In the genomic region with DNA sequence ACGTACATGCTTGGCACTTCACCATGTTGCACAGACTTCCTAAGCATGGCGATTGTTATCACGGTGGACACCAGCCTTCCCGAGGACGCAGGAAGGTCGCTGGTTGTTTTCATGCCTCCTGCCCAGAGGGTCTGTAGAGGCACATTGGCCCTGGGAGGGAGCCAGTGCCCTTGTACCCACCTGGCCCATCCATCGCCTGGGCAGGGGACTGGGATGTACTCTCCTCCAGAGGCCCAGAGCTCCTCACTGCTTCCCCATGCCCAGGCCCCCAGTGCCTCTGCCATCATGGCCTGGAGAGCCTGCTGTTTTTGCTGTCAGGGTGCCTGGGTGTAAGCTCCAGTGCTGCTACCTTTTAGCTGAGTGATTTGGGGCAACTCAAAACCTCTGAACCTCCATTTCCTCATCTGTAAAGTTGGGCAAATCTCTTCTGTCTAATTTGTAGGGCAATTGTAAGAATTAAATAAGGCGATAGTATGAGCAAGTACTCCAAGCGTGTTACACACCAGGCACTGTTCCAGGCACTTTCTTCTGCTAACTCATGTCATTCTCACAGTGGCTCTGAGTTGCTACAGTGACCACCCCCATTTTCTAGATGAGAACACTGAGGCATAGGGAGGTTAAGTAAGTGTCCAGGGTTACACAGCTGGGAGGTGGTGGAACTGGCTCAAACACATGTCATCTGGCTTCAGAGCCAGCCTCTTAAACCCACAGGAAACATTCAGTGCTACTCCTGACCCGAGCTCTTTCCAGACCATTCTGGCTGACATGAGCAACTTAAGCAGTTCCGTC, we compare ENCODE assay signal across 26 cellular contexts.
"Had no signal": no experiment of that assay in that cellular context is flagged by ENCODE, and none has a peak within 500 bp of the region (broad histone marks: within the 10 kb centered on the region; RNA-seq: fewer than 3 reads in every experiment).

No MANE protein-coding gene starts in this region.

- H3K9me3 Mint-ChIP-seq: activated CD4-positive, alpha-beta memory T cell treated with anti-CD3 and anti-CD28 coated beads, Interleukin-2, amount 10 ng/mL, durations not matched to agents 7 days and 5 days; activated CD4-positive, alpha-beta T cell treated with anti-CD3 and anti-CD28 coated beads, Interleukin-2, amount 10 ng/mL, durations not matched to agents 24 days and 14 days; activated naive CD4-positive, alpha-beta T cell treated with anti-CD3 and anti-CD28 coated beads, Interleukin-2, amount 10 ng/mL, durations not matched to agents 7 days and 5 days; activated T-cell treated with anti-CD3 and anti-CD28 coated beads, Interleukin-2, amount 50 U/mL, for 72 hours; immature natural killer cell; mesothelial cell of epicardium; naive thymus-derived CD8-positive, alpha-beta T cell had no signal

- H3K4me1 Mint-ChIP-seq: activated naive CD4-positive, alpha-beta T cell treated with anti-CD3 and anti-CD28 coated beads, Interleukin-2, amount 10 ng/mL, durations not matched to agents 7 days and 5 days; immature natural killer cell had no signal

- ATAC-seq: activated CD4-positive, CD25-positive, alpha-beta regulatory T cell treated with anti-CD3 and anti-CD28 coated beads, Interleukin-2, amount 50 U/mL, for 24 hours; activated T-cell treated with anti-CD3 and anti-CD28 coated beads, Interleukin-2, amount 50 U/mL, for 72 hours; left lung; naive thymus-derived CD8-positive, alpha-beta T cell; pancreas; sciatic nerve had no signal

- H3K4me3 Mint-ChIP-seq: activated CD4-positive, alpha-beta memory T cell treated with anti-CD3 and anti-CD28 coated beads, Interleukin-2, amount 10 ng/mL, durations not matched to agents 7 days and 5 days; activated CD4-positive, alpha-beta T cell treated with anti-CD3 and anti-CD28 coated beads, Interleukin-2, amount 10 ng/mL, durations not matched to agents 24 days and 14 days; activated naive CD4-positive, alpha-beta T cell treated with anti-CD3 and anti-CD28 coated beads, Interleukin-2, amount 10 ng/mL, durations not matched to agents 7 days and 5 days; activated T-cell treated with anti-CD3 and anti-CD28 coated beads, Interleukin-2, amount 50 U/mL, for 72 hours; immature natural killer cell; mesothelial cell of epicardium; naive thymus-derived CD8-positive, alpha-beta T cell had no signal

- H3K27ac ChIP-seq: cardiac muscle cell, epithelial cell of prostate, left lung, neutrophil, pancreas, vagina had no signal

- H3K27me3 ChIP-seq: cardiac muscle cell, left lung, pancreas, testis, vagina had no signal

- DNase-seq: activated CD4-positive, alpha-beta memory T cell treated with anti-CD3 and anti-CD28 coated beads, Interleukin-2, amount 10 ng/mL, durations not matched to agents 7 days and 5 days; activated CD4-positive, alpha-beta T cell treated with anti-CD3 and anti-CD28 coated beads, Interleukin-2, amount 10 ng/mL, durations not matched to agents 24 days and 14 days; activated effector memory CD4-positive, alpha-beta T cell treated with Interleukin-2 at 50 U/mL for 16 hours; activated naive CD4-positive, alpha-beta T cell treated with anti-CD3 and anti-CD28 coated beads, Interleukin-2, amount 10 ng/mL, durations not matched to agents 7 days and 5 days; activated T-cell treated with anti-CD3 and anti-CD28 coated beads, Interleukin-2, amount 50 U/mL, for 72 hours; amygdala; immature natural killer cell; kidney glomerular epithelial cell; left lung; pancreas; stimulated activated CD4-positive, alpha-beta T cell treated with anti-CD3 and anti-CD28 coated beads, Interleukin-2, amount 100 ng/mL, for 48 hours; stimulated activated CD8-positive, alpha-beta memory T cell treated with anti-CD3 and anti-CD28 coated beads, Interleukin-4, amount 100 ng/mL, for 48 hours; stimulated activated naive CD4-positive, alpha-beta T cell; T-helper 2 cell; testis; trophoblast cell had no signal

- H3K9me3 ChIP-seq: left lung, neutrophil, pancreas, testis, vagina had no signal

- H3K4me2 ChIP-seq: smooth muscle cell had no signal

- H3K4me3 ChIP-seq: cardiac muscle cell, left lung, lung, pancreas, smooth muscle cell, testis, vagina had no signal

- H3K36me3 Mint-ChIP-seq: activated naive CD4-positive, alpha-beta T cell treated with anti-CD3 and anti-CD28 coated beads, Interleukin-2, amount 10 ng/mL, durations not matched to agents 7 days and 5 days; immature natural killer cell; mesothelial cell of epicardium; naive thymus-derived CD8-positive, alpha-beta T cell had no signal

- H3K36me3 ChIP-seq: left lung, neutrophil, pancreas, vagina had no signal

- H3K27me3 Mint-ChIP-seq: activated CD4-positive, alpha-beta memory T cell treated with anti-CD3 and anti-CD28 coated beads, Interleukin-2, amount 10 ng/mL, durations not matched to agents 7 days and 5 days had no signal

- H3K27ac Mint-ChIP-seq: activated CD4-positive, alpha-beta memory T cell treated with anti-CD3 and anti-CD28 coated beads, Interleukin-2, amount 10 ng/mL, durations not matched to agents 7 days and 5 days; activated CD4-positive, alpha-beta T cell treated with anti-CD3 and anti-CD28 coated beads, Interleukin-2, amount 10 ng/mL, durations not matched to agents 24 days and 14 days; activated naive CD4-positive, alpha-beta T cell treated with anti-CD3 and anti-CD28 coated beads, Interleukin-2, amount 10 ng/mL, durations not matched to agents 7 days and 5 days; activated T-cell treated with anti-CD3 and anti-CD28 coated beads, Interleukin-2, amount 50 U/mL, for 72 hours; immature natural killer cell; mesothelial cell of epicardium had no signal
